9 cellular contexts compared by ENCODE assay signal in genomic region chr22:31977141-31977781, GRCh38. TPM values are rescaled to one million over a fixed set of nuclear protein-coding genes. Genes with fewer than 3 reads are reported as not detected.
DNase-seq lines count a peak whose midpoint lies in the region; ATAC-seq and TF ChIP-seq lines count a peak whose summit lies in the region.
"Had no signal": no experiment of that assay in that cellular context is flagged by ENCODE, and none has a peak within 500 bp of the region (broad histone marks: within the 10 kb centered on the region; RNA-seq: fewer than 3 reads in every experiment).

No MANE protein-coding gene starts in this region.

- H3K36me3 ChIP-seq in NT2/D1 (ENCODE audit: insufficient read depth, insufficient read length, low read length) (no peaks in the 10 kb centered on the region), esophagus muscularis mucosa (no peaks in the 10 kb centered on the region)

- H3K27ac ChIP-seq in esophagus muscularis mucosa (replicated peaks in 1 of 4), result no peak overlapping the region

- H3K9me3 ChIP-seq in NT2/D1 (ENCODE audit: insufficient read depth, low read length), result no peaks in the 10 kb centered on the region
- no peaks in the 10 kb centered on the region for H3K9me3 ChIP-seq in esophagus muscularis mucosa

- WGBS in esophagus muscularis mucosa, result 16% methylated on average over 9 of the region's 9 CpGs

- no peaks in the 10 kb centered on the region for H3K9me3 Mint-ChIP-seq in nephron progenitor cell
- H3K9me3 Mint-ChIP-seq in stimulated activated naive CD8-positive, alpha-beta T cell treated with anti-CD3 and anti-CD28 coated beads, Interleukin-15, amount 100 ng/mL, for 72 hours, result no peaks in the 10 kb centered on the region

- H3K27me3 Mint-ChIP-seq in nephron progenitor cell (ENCODE audit: low read depth, poor library complexity), result peaks cover 12% of the 10 kb centered on the region
- H3K27me3 Mint-ChIP-seq in stimulated activated naive CD8-positive, alpha-beta T cell treated with anti-CD3 and anti-CD28 coated beads, Interleukin-15, amount 100 ng/mL, for 72 hours, result no peaks in the 10 kb centered on the region
- H3K27me3 Mint-ChIP-seq: activated naive CD8-positive, alpha-beta T cell had no signal

- intact Hi-C loops in esophagus muscularis mucosa (cut with DNase I), result loop anchor here (10.0 kb wide), 1 partner anchor 102 kb away; no protein-coding TSS in a partner anchor

- H3K4me1 ChIP-seq in NT2/D1 (ENCODE audit: insufficient read depth, insufficient read length) (no peaks in the 10 kb centered on the region), esophagus muscularis mucosa (no peaks in the 10 kb centered on the region)

- peak; percentile 48 to 64 (median 56) for TF ChIP-seq CTCF in esophagus muscularis mucosa (IDR thresholded peaks at IDR 0.05)
- peak; percentile 66 for TF ChIP-seq CTCF in nephron progenitor cell (IDR thresholded peaks at IDR 0.05)

- TF ChIP-seq POLR2A in esophagus muscularis mucosa (IDR thresholded peaks at IDR 0.05; ENCODE audit: low read depth), result no peak

- ATAC-seq in stimulated activated naive CD8-positive, alpha-beta T cell treated with anti-CD3 and anti-CD28 coated beads, Interleukin-15, amount 100 ng/mL, for 72 hours, result peak; percentile 96
- no peak for ATAC-seq in GM19395 (IDR thresholded peaks at IDR 0.05; ENCODE audit: unreplicated experiment)

- no peak overlapping the region for H3K4me3 Mint-ChIP-seq in nephron progenitor cell
- no peak overlapping the region for H3K4me3 Mint-ChIP-seq in stimulated activated naive CD8-positive, alpha-beta T cell treated with anti-CD3 and anti-CD28 coated beads, Interleukin-15, amount 100 ng/mL, for 72 hours
- H3K4me3 Mint-ChIP-seq: activated naive CD8-positive, alpha-beta T cell had no signal

- peaks cover 17% of the 10 kb centered on the region for H3K4me1 Mint-ChIP-seq in nephron progenitor cell
- H3K4me1 Mint-ChIP-seq in stimulated activated naive CD8-positive, alpha-beta T cell treated with anti-CD3 and anti-CD28 coated beads, Interleukin-15, amount 100 ng/mL, for 72 hours, result peaks cover 8% of the 10 kb centered on the region

- no peaks in the 10 kb centered on the region for H3K36me3 Mint-ChIP-seq in nephron progenitor cell (ENCODE audit: low read depth)
- H3K36me3 Mint-ChIP-seq: activated naive CD8-positive, alpha-beta T cell had no signal

- TF ChIP-seq EP300 in esophagus muscularis mucosa (IDR thresholded peaks at IDR 0.05), result no peak

- H3K27ac Mint-ChIP-seq in nephron progenitor cell, result no peak overlapping the region
- H3K27ac Mint-ChIP-seq in stimulated activated naive CD8-positive, alpha-beta T cell treated with anti-CD3 and anti-CD28 coated beads, Interleukin-15, amount 100 ng/mL, for 72 hours, result peak overlapping the region in 1 of 2 donors; percentile 28
- H3K27ac Mint-ChIP-seq: activated naive CD8-positive, alpha-beta T cell had no signal

- no peak overlapping the region for H3K4me3 ChIP-seq in NT2/D1 (ENCODE audit: insufficient read length, low read depth)
- H3K4me3 ChIP-seq in esophagus muscularis mucosa, result no peak overlapping the region

- H3K27me3 ChIP-seq in NT2/D1 (ENCODE audit: insufficient read depth, insufficient read length) (no peaks in the 10 kb centered on the region), esophagus muscularis mucosa (no peaks in the 10 kb centered on the region)

- H3K9ac ChIP-seq in NT2/D1 (ENCODE audit: insufficient read length, low read depth), result no peak overlapping the region

- DNase-seq in DMS153 (lab: John Stamatoyannopoulos, UW), result peak; percentile 40
- DNase-seq in HuH-7 (ENCODE audit: low spot score), result peak; percentile 90
- peak; percentile 55 for DNase-seq in NT2/D1 (ENCODE audit: low read depth, low spot score)
- DNase-seq in activated CD8-positive, alpha-beta memory T cell treated with anti-CD3 and anti-CD28 coated beads, Interleukin-2, amount 50 U/mL, for 48 hours, result peak; percentile 90
- no peak for DNase-seq in esophagus muscularis mucosa (ENCODE audit: extremely low spot score)
- peak; percentile 89 for DNase-seq in nephron progenitor cell
- DNase-seq in stimulated activated naive CD8-positive, alpha-beta T cell treated with anti-CD3 and anti-CD28 coated beads, Interleukin-15, amount 100 ng/mL, for 72 hours, result peak; percentile 69 to 76

RNA-seq across cellular contexts. Expression of gene YWHAH, which starts 32.9 kb away (rescaled TPM):
- total RNA-seq in esophagus muscularis mucosa, result 100 to 1,000 TPM; 132 to 232 (median 183) TPM
